ENCODE assay signal across 9 cellular contexts in the genomic region with DNA sequence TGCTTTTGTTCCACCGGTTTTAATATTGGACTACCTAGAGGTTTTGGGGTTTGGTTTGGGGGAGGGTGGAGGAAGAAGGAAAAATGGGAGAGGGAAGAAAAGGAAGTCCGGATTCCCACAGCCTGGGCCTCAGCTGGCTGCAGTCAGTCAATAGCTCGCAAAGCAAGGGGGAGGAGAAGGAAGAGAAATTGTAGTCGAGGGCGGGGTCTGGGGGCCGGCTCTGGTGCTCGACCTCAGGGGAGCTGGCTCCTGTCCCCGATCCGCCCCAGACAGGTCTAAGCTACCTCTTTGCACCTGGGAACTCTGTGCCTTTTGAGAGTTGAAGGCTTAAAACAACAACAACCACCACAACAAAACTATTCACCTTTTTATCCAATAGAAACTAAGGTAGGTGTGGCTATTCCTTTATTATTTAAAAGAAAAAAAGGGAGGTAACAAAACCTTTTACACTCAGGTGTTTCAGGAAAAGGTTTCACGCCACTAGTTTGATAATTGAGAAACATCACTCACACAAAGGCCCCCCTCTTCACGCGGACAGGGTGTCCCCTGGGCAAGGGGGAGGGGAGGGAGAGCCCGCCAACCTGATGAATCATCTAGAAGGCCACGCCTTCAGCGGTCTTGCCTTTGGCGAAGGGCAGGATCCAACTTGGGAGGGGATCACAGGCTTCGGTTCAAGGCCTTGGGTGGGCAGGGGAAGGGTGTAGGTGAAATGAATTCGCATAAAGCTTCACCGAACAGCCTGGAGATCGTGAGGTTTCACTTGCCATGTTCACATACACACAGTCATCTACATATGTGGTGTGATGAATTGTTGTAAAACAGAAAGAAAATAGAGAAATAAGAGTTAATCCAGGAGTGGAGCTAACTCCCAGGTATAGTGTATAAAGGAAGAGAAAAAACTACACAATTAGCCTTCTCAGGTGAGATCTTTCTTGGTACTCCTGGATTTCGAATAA. TPM values are rescaled to one million over a fixed set of nuclear protein-coding genes. Genes with fewer than 3 reads are reported as not detected.
DNase-seq lines count a peak whose midpoint lies in the region; ATAC-seq, FAIRE-seq and TF ChIP-seq lines count a peak whose summit lies in the region.
"Had no signal": no experiment of that assay in that cellular context is flagged by ENCODE, and none has a peak within 500 bp of the region (broad histone marks: within the 10 kb centered on the region; RNA-seq: fewer than 3 reads in every experiment).

No MANE protein-coding gene starts in this region.

- peak overlapping the region; percentile 27 for H3K4me3 ChIP-seq in right cardiac atrium (ENCODE audit: low read length)
- peak overlapping the region; percentile 22 for H3K4me3 ChIP-seq in retinal pigment epithelial cell (ENCODE audit: low read length)

- 36% methylated on average over 21 of the region's 21 CpGs for WGBS in right cardiac atrium

- H3K36me3 Mint-ChIP-seq in activated naive CD8-positive, alpha-beta T cell treated with anti-CD3 and anti-CD28 coated beads, Interleukin-2, amount 50 U/mL, for 24 hours (ENCODE audit: low read depth) = no peaks in the 10 kb centered on the region

- H3K27ac ChIP-seq in VCaP = peak overlapping the region; percentile 96
- no peak overlapping the region for H3K27ac ChIP-seq in right cardiac atrium (ENCODE audit: low read length)
- H3K27ac ChIP-seq: KMS-11 had no signal

- TF ChIP-seq CTCF in VCaP (conservative IDR thresholded peaks at IDR 0.05) (no peak), retinal pigment epithelial cell (conservative IDR thresholded peaks at IDR 0.05; ENCODE audit: low read depth, low read length) (no peak)

- H3K9me3 Mint-ChIP-seq in activated naive CD8-positive, alpha-beta T cell treated with anti-CD3 and anti-CD28 coated beads, Interleukin-2, amount 50 U/mL, for 24 hours = no peaks in the 10 kb centered on the region

- H3K4me1 ChIP-seq in right cardiac atrium (ENCODE audit: control insufficient read depth, insufficient read depth, low read length) = peaks cover 6% of the 10 kb centered on the region

- H3K27me3 Mint-ChIP-seq in activated naive CD8-positive, alpha-beta T cell treated with anti-CD3 and anti-CD28 coated beads, Interleukin-2, amount 50 U/mL, for 24 hours = peaks cover 33% of the 10 kb centered on the region

- DNase-seq in right cardiac atrium = peak; percentile 63 to 71 (median 68)
- no peak for DNase-seq in retinal pigment epithelial cell (ENCODE audit: low read depth)
- DNase-seq in GM19239 (ENCODE audit: insufficient read length, low spot score) = no peak
- no peak for DNase-seq in cerebellar nuclear complex (lab: John Stamatoyannopoulos, UW)
- no peak for DNase-seq in activated naive CD8-positive, alpha-beta T cell treated with anti-CD3 and anti-CD28 coated beads, Interleukin-2, amount 50 U/mL, for 24 hours

- no peaks in the 10 kb centered on the region for H3K27me3 ChIP-seq in right cardiac atrium (ENCODE audit: control insufficient read depth, insufficient read depth)

- no peak for FAIRE-seq in GM19239 (lab: Jason Lieb, UNC)

- H3K27ac Mint-ChIP-seq in activated naive CD8-positive, alpha-beta T cell treated with anti-CD3 and anti-CD28 coated beads, Interleukin-2, amount 50 U/mL, for 24 hours = no peak overlapping the region

- intact Hi-C loops in right cardiac atrium (cut with DNase I) = loop anchor here in 1 of 4 donors (10.0 kb wide), 1 partner anchor 98 kb away; no protein-coding TSS in a partner anchor

- H3K9me3 ChIP-seq in right cardiac atrium (ENCODE audit: control insufficient read depth, low read length) = no peaks in the 10 kb centered on the region

- no peak overlapping the region for H3K4me3 Mint-ChIP-seq in activated naive CD8-positive, alpha-beta T cell treated with anti-CD3 and anti-CD28 coated beads, Interleukin-2, amount 50 U/mL, for 24 hours

- ATAC-seq in HG02642 (IDR thresholded peaks at IDR 0.05; ENCODE audit: poor library complexity, unreplicated experiment) (peak; percentile 44), right cardiac atrium (peak; percentile 68 to 81), GM18867 (IDR thresholded peaks at IDR 0.05; ENCODE audit: unreplicated experiment) (no peak)
- no peak for ATAC-seq in activated naive CD8-positive, alpha-beta T cell treated with anti-CD3 and anti-CD28 coated beads, Interleukin-2, amount 50 U/mL, for 24 hours

- H3K4me1 Mint-ChIP-seq in activated naive CD8-positive, alpha-beta T cell treated with anti-CD3 and anti-CD28 coated beads, Interleukin-2, amount 50 U/mL, for 24 hours = peaks cover 15% of the 10 kb centered on the region

RNA-seq across cellular contexts. Expression of a gene that starts 1.7 kb away (rescaled TPM):
- total RNA-seq in right cardiac atrium = 10 to 100 TPM in 1 of 4 donors, 1 to 10 TPM in 3; 4.4 to 11.5 (median 7.3) TPM
- polyA plus RNA-seq in right cardiac atrium = 6.8 TPM

Comparison
In these comparisons a context has a peak if more than half of its experiments do, and no peak if none do; other contexts are left out.
1. ATAC-seq: peak in HG02642 (single experiment) and right cardiac atrium (2 of 2); none in GM18867 (single experiment) and activated naive CD8-positive, alpha-beta T cell treated with anti-CD3 and anti-CD28 coated beads, Interleukin-2, amount 50 U/mL, for 24 hours (single experiment).
2. DNase-seq: peak in right cardiac atrium (3 of 3); none in retinal pigment epithelial cell (single experiment), GM19239 (single experiment), cerebellar nuclear complex (0 of 2) and activated naive CD8-positive, alpha-beta T cell treated with anti-CD3 and anti-CD28 coated beads, Interleukin-2, amount 50 U/mL, for 24 hours (single experiment).